Comparison of ENCODE assay signal across 8 cellular contexts in the genomic region with DNA sequence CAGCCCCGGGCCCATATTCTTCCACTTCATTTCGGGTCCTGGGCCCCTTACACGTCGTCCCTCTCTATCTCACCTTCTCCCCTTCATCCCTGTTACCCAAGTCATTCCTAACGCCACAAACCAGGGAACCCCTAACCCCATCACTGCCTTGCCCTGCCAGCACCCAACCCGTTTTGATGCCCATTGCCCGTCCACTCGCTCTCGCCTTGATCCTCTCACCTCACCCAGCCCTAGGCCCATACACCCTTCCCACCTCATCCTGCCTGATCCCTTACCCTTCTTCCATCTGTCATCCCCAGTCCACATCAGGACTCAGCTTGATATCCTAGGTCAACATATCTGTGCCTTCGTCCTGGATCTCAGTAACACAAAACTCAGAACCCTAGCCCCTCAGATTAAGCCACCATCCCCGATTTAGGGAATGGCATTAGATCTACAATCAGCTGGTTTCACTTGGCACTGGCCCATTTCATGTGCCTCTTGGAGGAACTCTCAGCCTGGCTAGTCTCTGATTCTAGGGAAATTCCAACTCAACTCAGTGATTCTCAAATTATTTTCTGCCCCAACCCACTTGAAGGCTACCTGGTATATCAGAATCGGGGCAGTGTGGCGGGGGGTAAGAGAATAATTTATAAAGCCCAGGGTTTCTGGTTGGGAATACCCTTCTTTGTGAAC. TPM values are rescaled to one million over a fixed set of nuclear protein-coding genes. Genes with fewer than 3 reads are reported as not detected.
A peak's percentile ranks its signal among the peaks of the same experiment; 100 is the strongest.
DNase-seq lines count a peak whose midpoint lies in the region; ATAC-seq, FAIRE-seq and TF ChIP-seq lines count a peak whose summit lies in the region.

No MANE protein-coding gene starts in this region.

- FAIRE-seq in K562 (lab: Jason Lieb, UNC), result no peak

- H3K9ac ChIP-seq in K562 (ENCODE audit: insufficient read depth in 1 of 2, low read depth in 2 of 2, low read length in 2 of 2), result peak overlapping the region; percentile 88 to 97

- no peaks in the 10 kb centered on the region for H3K9me3 Mint-ChIP-seq in activated T-cell treated with anti-CD3 and anti-CD28 coated beads, Interleukin-2, amount 50 U/mL, for 72 hours

- WGBS in K562 (ENCODE audit: insufficient coverage, low coverage, missing lambda C conversion rate), result 5% methylated on average over 7 of the region's 13 CpGs
- 23% methylated on average over 13 of the region's 13 CpGs for WGBS in urinary bladder

- H3K4me2 ChIP-seq in K562 (ENCODE audit: insufficient read depth, low read length), result peak overlapping the region; percentile 100

- H3K27ac Mint-ChIP-seq in activated T-cell treated with anti-CD3 and anti-CD28 coated beads, Interleukin-2, amount 50 U/mL, for 72 hours, result peak overlapping the region; percentile 98

- POLR2A ChIA-PET in K562 (lab: Yijun Ruan, JAX), result no interaction called here

- H4K20me1 ChIP-seq in K562 (replicated peaks; ENCODE audit: control insufficient read depth, insufficient read depth, low read length), result no peaks in the 10 kb centered on the region

- in situ Hi-C loops in K562 (cut with MboI), result no loop called here

- peaks cover 57% of the 10 kb centered on the region for H3K79me2 ChIP-seq in K562 (ENCODE audit: control insufficient read depth, insufficient read depth, low read length)

- no peak for TF ChIP-seq RAD21 in K562 (CRISPR knock-in tag; conservative IDR thresholded peaks at IDR 0.05 in 1 of 2, IDR thresholded peaks at IDR 0.05 in 1 of 2)

- CTCF ChIA-PET in K562 (lab: Yijun Ruan, JAX; ENCODE audit: low intra/inter-chr PET ratio), result no interaction called here

- peak overlapping the region; percentile 76 for H2AFZ ChIP-seq in K562 (ENCODE audit: low read depth, low read length)

- peaks cover 54% of the 10 kb centered on the region for H3K4me1 Mint-ChIP-seq in activated T-cell treated with anti-CD3 and anti-CD28 coated beads, Interleukin-2, amount 50 U/mL, for 72 hours (ENCODE audit: low read depth)

- DNase-seq in activated T-cell treated with anti-CD3 and anti-CD28 coated beads, Interleukin-2, amount 50 U/mL, for 72 hours, result no peak
- DNase-seq in activated T-cell treated with anti-CD3 and anti-CD28 coated beads, Interleukin-2, amount 50 U/mL, for 1 hour, result no peak
- DNase-seq in K562 (ENCODE audit: extremely low read depth in 1 of 4, low spot score in 3 of 4) (no peak), lung microvascular endothelial cell (ENCODE audit: low read depth in 2 of 2) (peak; percentile 3 to 44), cerebellar cortex (ENCODE audit: low spot score) (no peak), NCI-H1417 treated with DMSO at 0.1 percent for 48 hours (lab: John Stamatoyannopoulos, UW) (no peak), KG1 (lab: John Stamatoyannopoulos, UW) (no peak)

- no peaks in the 10 kb centered on the region for H3K9me1 ChIP-seq in K562 (ENCODE audit: control insufficient read depth, insufficient read depth, low read length)

- no peaks in the 10 kb centered on the region for H3K27me3 ChIP-seq in K562 (ENCODE audit: control insufficient read depth in 2 of 2, insufficient read depth in 2 of 2, low read length in 2 of 2)

- no peaks in the 10 kb centered on the region for H3K27me3 Mint-ChIP-seq in activated T-cell treated with anti-CD3 and anti-CD28 coated beads, Interleukin-2, amount 50 U/mL, for 72 hours (ENCODE audit: low read depth)

- H3K36me3 ChIP-seq in K562 (ENCODE audit: control insufficient read depth, insufficient read depth, low read length) (peaks cover 57% of the 10 kb centered on the region), urinary bladder (ENCODE audit: insufficient read depth) (no peaks in the 10 kb centered on the region)

- peak overlapping the region; percentile 65 to 96 for H3K4me3 Mint-ChIP-seq in activated T-cell treated with anti-CD3 and anti-CD28 coated beads, Interleukin-2, amount 50 U/mL, for 72 hours

- H3K36me3 Mint-ChIP-seq in activated T-cell treated with anti-CD3 and anti-CD28 coated beads, Interleukin-2, amount 50 U/mL, for 72 hours (ENCODE audit: insufficient read depth in 2 of 2), result peaks cover 23 to 42% of the 10 kb centered on the region in 2 donors

- H3K9me3 ChIP-seq in K562 (replicated peaks; ENCODE audit: control insufficient read depth, insufficient read depth, low read depth, low read length), result no peaks in the 10 kb centered on the region

- intact Hi-C loops in K562 (cut with micrococcal nuclease), result no loop called here

- BruUV-seq in K562 (replicated peaks; lab: Mats Ljungman, UMichigan), result no TSS peak

- peak overlapping the region; percentile 80 for H3K4me3 ChIP-seq in K562
- peak overlapping the region; percentile 67 for H3K4me3 ChIP-seq in urinary bladder (ENCODE audit: low read depth, low read length)

- TF ChIP-seq POLR2A in K562 (conservative IDR thresholded peaks at IDR 0.05), result no peak

- peak overlapping the region; percentile 83 for H3K27ac ChIP-seq in K562 (ENCODE audit: extremely low read depth, low read depth, low read length)
- peak overlapping the region; percentile 76 for H3K27ac ChIP-seq in urinary bladder (ENCODE audit: low read depth)

- no peak for ATAC-seq in activated T-cell treated with anti-CD3 and anti-CD28 coated beads, Interleukin-2, amount 50 U/mL, for 72 hours (replicated peaks in 1 of 2)
- no peak for ATAC-seq in K562

- H3K4me1 ChIP-seq in K562 (replicated peaks in 1 of 2; ENCODE audit: control insufficient read depth in 2 of 2, insufficient read depth in 2 of 2, low read length in 2 of 2) (peaks cover 5 to 26% of the 10 kb centered on the region in 2 experiments; a peak in 3 of 5 replicates), urinary bladder (ENCODE audit: insufficient read depth) (no peaks in the 10 kb centered on the region)

- TF ChIP-seq EP300 in K562 (IDR thresholded peaks at IDR 0.05; ENCODE audit: low read length), result no peak

- no peak for TF ChIP-seq CTCF in K562 (IDR thresholded peaks at IDR 0.05 in 2 of 3, conservative IDR thresholded peaks at IDR 0.05 in 1 of 3; ENCODE audit: insufficient read depth in 2 of 3, low read depth in 1 of 3, low read length in 3 of 3)

RNA-seq across cellular contexts. Expression of gene CHMP5, which starts 0.5 kb away (rescaled TPM):
- total RNA-seq in activated T-cell treated with anti-CD3 and anti-CD28 coated beads, Interleukin-2, amount 50 U/mL, for 72 hours, result 100 to 1,000 TPM in 1 of 2 donors, 10 to 100 TPM in 1; 76.5 to 112 TPM
- 5.5 and 19.4 TPM in 2 replicates for total RNA-seq in K562 (2011; cell fraction: chromatin; rRNA removed; ENCODE audit: low replicate concordance)
- 4.7 and 5.7 TPM in 2 replicates for total RNA-seq in K562 (2011; cell fraction: nucleolus; rRNA removed)
- 14.0 and 18.7 TPM in 2 replicates for total RNA-seq in K562 (2011; cell fraction: nucleoplasm; rRNA removed)
- total RNA-seq in K562 (2014; rRNA removed), result 34.2 and 42.8 TPM in 2 replicates
- 59.9 and 71.6 TPM in 2 replicates for total RNA-seq in K562 (2014; rRNA removed; fragmentation: Illumina TruSeq; extraction: Trizol)
- 33.8 and 36.5 TPM in 2 replicates for total RNA-seq in K562 (2015; rRNA removed; fragmentation: Illumina TruSeq; extraction: Trizol)
- total RNA-seq in K562 (2021), result 36.0 and 39.3 TPM in 2 replicates
- polyA plus RNA-seq in K562 (2011; rRNA removed), result 53.3 and 67.2 TPM in 2 replicates
- polyA plus RNA-seq in K562 (2011; cell fraction: cytosol; rRNA removed), result 9.2 and 27.3 TPM in 2 replicates
- polyA plus RNA-seq in K562 (2011; cell fraction: nucleus; rRNA removed), result 8.0 and 17.0 TPM in 2 replicates
- polyA plus RNA-seq in K562 (2012), result 38.2 and 46.2 TPM in 2 replicates
- 50.9 and 53.0 TPM in 2 replicates for polyA plus RNA-seq in K562 (2014; fragmentation: Illumina TruSeq; extraction: Trizol)
- polyA plus RNA-seq in K562 (2014; fragmentation: Nextera tagmentation; extraction: Ambion mirVana), result 100 to 1,000 TPM in 1 of 2 experiments, 10 to 100 TPM in 1; 99.5 to 105 TPM
- polyA plus RNA-seq in K562 (2014; rRNA removed), result 53.0 and 54.9 TPM in 2 replicates
- 50.1 and 53.8 TPM in 2 replicates for polyA minus RNA-seq in K562 (2011; rRNA and poly(A)+ RNA removed)
- 13.8 and 14.3 TPM in 2 replicates for polyA minus RNA-seq in K562 (2011; cell fraction: cytosol; rRNA and poly(A)+ RNA removed)
- 4.0 and 5.9 TPM in 2 replicates for polyA minus RNA-seq in K562 (2011; cell fraction: nucleus; rRNA and poly(A)+ RNA removed)
- total RNA-seq in lung microvascular endothelial cell, result 62.5 and 99.8 TPM in 2 replicates
- total RNA-seq in urinary bladder, result 76.9 TPM
- polyA plus RNA-seq in urinary bladder, result 79.6 TPM

RNA-seq across cellular contexts. Expression of gene BAG1, which starts 0.8 kb away (rescaled TPM):
- 10 to 100 TPM; 52.5 to 60.3 TPM for total RNA-seq in activated T-cell treated with anti-CD3 and anti-CD28 coated beads, Interleukin-2, amount 50 U/mL, for 72 hours
- 64.8 and 75.0 TPM in 2 replicates for total RNA-seq in K562 (2011; cell fraction: chromatin; rRNA removed; ENCODE audit: low replicate concordance)
- 51.1 and 58.0 TPM in 2 replicates for total RNA-seq in K562 (2011; cell fraction: nucleolus; rRNA removed)
- 69.4 and 101 TPM in 2 replicates for total RNA-seq in K562 (2011; cell fraction: nucleoplasm; rRNA removed)
- total RNA-seq in K562 (2014; rRNA removed), result 76.1 and 106 TPM in 2 replicates
- total RNA-seq in K562 (2014; rRNA removed; fragmentation: Illumina TruSeq; extraction: Trizol), result 56.0 and 57.6 TPM in 2 replicates
- total RNA-seq in K562 (2015; rRNA removed; fragmentation: Illumina TruSeq; extraction: Trizol), result 56.0 and 59.2 TPM in 2 replicates
- 86.6 and 94.5 TPM in 2 replicates for total RNA-seq in K562 (2021)
- 30.3 and 46.1 TPM in 2 replicates for polyA plus RNA-seq in K562 (2011; rRNA removed)
- polyA plus RNA-seq in K562 (2011; cell fraction: cytosol; rRNA removed), result 22.2 and 23.4 TPM in 2 replicates
- polyA plus RNA-seq in K562 (2011; cell fraction: nucleus; rRNA removed), result 22.2 and 25.2 TPM in 2 replicates
- polyA plus RNA-seq in K562 (2012), result 56.8 and 58.7 TPM in 2 replicates
- 56.9 and 60.0 TPM in 2 replicates for polyA plus RNA-seq in K562 (2014; fragmentation: Illumina TruSeq; extraction: Trizol)
- polyA plus RNA-seq in K562 (2014; fragmentation: Nextera tagmentation; extraction: Ambion mirVana), result 10 to 100 TPM in 1 of 2 experiments, 1 to 10 TPM in 1; 9.7 to 10.0 TPM
- polyA plus RNA-seq in K562 (2014; rRNA removed), result 103 and 120 TPM in 2 replicates
- 26.4 TPM in 2 replicates for polyA minus RNA-seq in K562 (2011; rRNA and poly(A)+ RNA removed)
- 13.6 and 14.4 TPM in 2 replicates for polyA minus RNA-seq in K562 (2011; cell fraction: cytosol; rRNA and poly(A)+ RNA removed)
- polyA minus RNA-seq in K562 (2011; cell fraction: nucleus; rRNA and poly(A)+ RNA removed), result 27.6 and 40.3 TPM in 2 replicates
- 32.0 and 44.4 TPM in 2 replicates for total RNA-seq in lung microvascular endothelial cell
- total RNA-seq in urinary bladder, result 46.8 TPM
- polyA plus RNA-seq in urinary bladder, result 142 TPM

RNA-seq across cellular contexts. Expression of gene NFX1, which starts 25.0 kb away (rescaled TPM):
- total RNA-seq in activated T-cell treated with anti-CD3 and anti-CD28 coated beads, Interleukin-2, amount 50 U/mL, for 72 hours, result 10 to 100 TPM; 31.2 to 40.3 TPM
- 66.7 and 97.6 TPM in 2 replicates for total RNA-seq in K562 (2011; cell fraction: chromatin; rRNA removed; ENCODE audit: low replicate concordance)
- total RNA-seq in K562 (2011; cell fraction: nucleolus; rRNA removed), result 38.2 and 46.5 TPM in 2 replicates
- total RNA-seq in K562 (2011; cell fraction: nucleoplasm; rRNA removed), result 46.0 and 51.6 TPM in 2 replicates
- total RNA-seq in K562 (2014; rRNA removed), result 22.1 and 23.8 TPM in 2 replicates
- total RNA-seq in K562 (2014; rRNA removed; fragmentation: Illumina TruSeq; extraction: Trizol), result 26.3 and 28.7 TPM in 2 replicates
- total RNA-seq in K562 (2015; rRNA removed; fragmentation: Illumina TruSeq; extraction: Trizol), result 24.8 and 26.8 TPM in 2 replicates
- total RNA-seq in K562 (2021), result 29.9 and 30.8 TPM in 2 replicates
- 36.5 and 38.9 TPM in 2 replicates for polyA plus RNA-seq in K562 (2011; rRNA removed)
- 37.3 and 38.7 TPM in 2 replicates for polyA plus RNA-seq in K562 (2011; cell fraction: cytosol; rRNA removed)
- polyA plus RNA-seq in K562 (2011; cell fraction: nucleus; rRNA removed), result 31.5 and 51.2 TPM in 2 replicates
- 24.7 and 28.0 TPM in 2 replicates for polyA plus RNA-seq in K562 (2012)
- polyA plus RNA-seq in K562 (2014; fragmentation: Illumina TruSeq; extraction: Trizol), result 32.7 and 38.5 TPM in 2 replicates
- 10 to 100 TPM in 1 of 2 experiments, 1 to 10 TPM in 1; 8.8 to 32.5 TPM for polyA plus RNA-seq in K562 (2014; fragmentation: Nextera tagmentation; extraction: Ambion mirVana)
- 24.0 TPM in 2 replicates for polyA plus RNA-seq in K562 (2014; rRNA removed)
- 86.2 and 99.5 TPM in 2 replicates for polyA minus RNA-seq in K562 (2011; rRNA and poly(A)+ RNA removed)
- 17.6 and 30.2 TPM in 2 replicates for polyA minus RNA-seq in K562 (2011; cell fraction: cytosol; rRNA and poly(A)+ RNA removed)
- 29.8 and 38.5 TPM in 2 replicates for polyA minus RNA-seq in K562 (2011; cell fraction: nucleus; rRNA and poly(A)+ RNA removed)
- 8.5 and 12.3 TPM in 2 replicates for total RNA-seq in lung microvascular endothelial cell
- 24.1 TPM for total RNA-seq in urinary bladder
- 21.9 TPM for polyA plus RNA-seq in urinary bladder

RNA-seq across cellular contexts. Expression of gene SPINK4, which starts 25.4 kb away (rescaled TPM):
- total RNA-seq in activated T-cell treated with anti-CD3 and anti-CD28 coated beads, Interleukin-2, amount 50 U/mL, for 72 hours, result not detected
- total RNA-seq in K562 (2011; cell fraction: chromatin; rRNA removed; ENCODE audit: low replicate concordance), result not detected in 2 replicates
- not detected in 2 replicates for total RNA-seq in K562 (2011; cell fraction: nucleolus; rRNA removed)
- not detected in 2 replicates for total RNA-seq in K562 (2011; cell fraction: nucleoplasm; rRNA removed)
- total RNA-seq in K562 (2014; rRNA removed) (not detected in 2 replicates), K562 (2014; rRNA removed; fragmentation: Illumina TruSeq; extraction: Trizol) (1.1 and 1.6 TPM in 2 replicates), K562 (2015; rRNA removed; fragmentation: Illumina TruSeq; extraction: Trizol) (not detected in 2 replicates), K562 (2021) (0.80 TPM in 1 of 2 replicates, not detected in the other), lung microvascular endothelial cell (not detected in 2 replicates), urinary bladder (not detected)
- polyA plus RNA-seq in K562 (2011; rRNA removed) (0.74 and 1.1 TPM in 2 replicates), K562 (2014; fragmentation: Illumina TruSeq; extraction: Trizol) (2.0 and 2.1 TPM in 2 replicates), K562 (2014; fragmentation: Nextera tagmentation; extraction: Ambion mirVana) (1 to 10 TPM; 3.9 to 5.5 TPM), K562 (2014; rRNA removed) (2.1 and 5.1 TPM in 2 replicates), urinary bladder (2.6 TPM)
- polyA plus RNA-seq in K562 (2011; cell fraction: cytosol; rRNA removed), result 1.3 TPM in 1 of 2 replicates, not detected in the other
- polyA plus RNA-seq in K562 (2011; cell fraction: nucleus; rRNA removed), result not detected in 2 replicates
- 0.92 and 2.0 TPM in 2 replicates for polyA plus RNA-seq in K562 (2012)
- not detected in 2 replicates for polyA minus RNA-seq in K562 (2011; rRNA and poly(A)+ RNA removed)
- 11.9 and 19.0 TPM in 2 replicates for polyA minus RNA-seq in K562 (2011; cell fraction: cytosol; rRNA and poly(A)+ RNA removed)
- 3.2 TPM in 1 of 2 replicates, not detected in the other for polyA minus RNA-seq in K562 (2011; cell fraction: nucleus; rRNA and poly(A)+ RNA removed)

Comparison
In these comparisons a context has a peak if more than half of its experiments do, and no peak if none do; other contexts are left out.
1. DNase-seq: peak in lung microvascular endothelial cell (2 of 2); none in activated T-cell treated with anti-CD3 and anti-CD28 coated beads, Interleukin-2, amount 50 U/mL, for 72 hours (0 of 2), activated T-cell treated with anti-CD3 and anti-CD28 coated beads, Interleukin-2, amount 50 U/mL, for 1 hour (single experiment), K562 (0 of 4), cerebellar cortex (single experiment), NCI-H1417 treated with DMSO at 0.1 percent for 48 hours (single experiment) and KG1 (single experiment).